Comparison of ENCODE assay signal across 23 cellular contexts in genomic region chr5:124561451-124561850, GRCh38.
DNase-seq lines count a peak whose midpoint lies in the region; ATAC-seq and TF ChIP-seq lines count a peak whose summit lies in the region.
"Had no signal": no experiment of that assay in that cellular context is flagged by ENCODE, and none has a peak within 500 bp of the region (broad histone marks: within the 10 kb centered on the region; RNA-seq: fewer than 3 reads in every experiment).

No MANE protein-coding gene starts in this region.

- no peak overlapping the region for H4K91ac ChIP-seq in mesenchymal stem cell (ENCODE audit: low read length)

- H3K4me1 ChIP-seq in GM23248 (ENCODE audit: insufficient read depth) (no peaks in the 10 kb centered on the region), mesenchymal stem cell (ENCODE audit: control insufficient read depth, insufficient read depth, low read depth, low read length) (peaks cover 2% of the 10 kb centered on the region), OCI-LY7 (ENCODE audit: insufficient read depth, low read length, poor library complexity, severe bottlenecking) (no peaks in the 10 kb centered on the region)

- H3F3A ChIP-seq in GM23248 (ENCODE audit: insufficient read depth): no peaks in the 10 kb centered on the region

- DNase-seq in GM23248 (peak; percentile 17), M059J (ENCODE audit: low read depth) (peak; percentile 42), epithelial cell of esophagus (ENCODE audit: low read depth) (peak; percentile 71), mesenchymal stem cell (no peak), OCI-LY7 (ENCODE audit: low spot score) (no peak), NCI-H2227 (lab: John Stamatoyannopoulos, UW; ENCODE audit: unreplicated experiment) (no peak)
- no peak for DNase-seq in stimulated activated CD4-positive, alpha-beta T cell treated with anti-CD3 and anti-CD28 coated beads, Interleukin-2, amount 100 ng/mL, for 24 hours
- DNase-seq in activated CD4-positive, alpha-beta T cell treated with anti-CD3 and anti-CD28 coated beads for 36 hours: no peak
- DNase-seq: Calu3, DMS79 treated with DMSO at 0.1 percent for 48 hours, H7, Karpas-422, NCI-H1105, NCI-H1436 treated with DMSO at 0.1 percent for 48 hours, NCI-H187 treated with DMSO at 0.1 percent for 48 hours, NCI-H2171 treated with DMSO at 0.1 percent for 48 hours, NCI-H524, NCI-H748 treated with DMSO at 0.1 percent for 48 hours, PC-9, SHP77 treated with DMSO at 0.1 percent for 48 hours had no signal

- no peak overlapping the region for H3K14ac ChIP-seq in mesenchymal stem cell (ENCODE audit: low read length in 2 of 2)

- no peak for ATAC-seq in activated CD4-positive, alpha-beta T cell treated with anti-CD3 and anti-CD28 coated beads for 36 hours

- no peak overlapping the region for H2BK12ac ChIP-seq in mesenchymal stem cell (ENCODE audit: low read length in 2 of 2)

- WGBS in GM23248 (ENCODE audit: low coverage in 1 of 2, low lambda C conversion rate in 2 of 2, missing lambda C conversion rate in 2 of 2), 2 experiments: 39 to 57% methylated on average over 2 of the region's 2 CpGs
- WGBS in mesenchymal stem cell: 100% methylated on average over 1 of the region's 2 CpGs

- no peaks in the 10 kb centered on the region for H3K9me2 ChIP-seq in GM23248 (ENCODE audit: insufficient read depth)
- H3K9me2 ChIP-seq in OCI-LY7 (ENCODE audit: insufficient read depth, low read length): no peaks in the 10 kb centered on the region

- peaks cover 2% of the 10 kb centered on the region for H3K27me3 Mint-ChIP-seq in activated CD4-positive, alpha-beta T cell treated with anti-CD3 and anti-CD28 coated beads for 36 hours
- H3K27me3 Mint-ChIP-seq: B cell had no signal

- H3K27ac Mint-ChIP-seq in activated CD4-positive, alpha-beta T cell treated with anti-CD3 and anti-CD28 coated beads for 36 hours: no peak overlapping the region
- H3K27ac Mint-ChIP-seq: B cell, CD14-positive monocyte had no signal

- no TSS peak for BruUV-seq in OCI-LY7 (replicated peaks; lab: Mats Ljungman, UMichigan)

- H2BK15ac ChIP-seq in mesenchymal stem cell (ENCODE audit: low read depth, poor library complexity, severe bottlenecking): no peak overlapping the region

- H3K4ac ChIP-seq in mesenchymal stem cell (ENCODE audit: low read depth in 1 of 2, low read length in 2 of 2): no peak overlapping the region

- no peak overlapping the region for H3K9ac ChIP-seq in GM23248
- H3K9ac ChIP-seq in mesenchymal stem cell (ENCODE audit: low read length): no peak overlapping the region

- H3K4me3 ChIP-seq in GM23248 (no peak overlapping the region), epithelial cell of esophagus (ENCODE audit: low read length) (no peak overlapping the region), mesenchymal stem cell (ENCODE audit: insufficient read depth in 1 of 2, low read depth in 1 of 2, low read length in 2 of 2) (no peak overlapping the region), OCI-LY7 (ENCODE audit: low read depth, low read length, poor library complexity, severe bottlenecking) (no peak overlapping the region)
- H3K4me3 ChIP-seq: PC-9 had no signal

- no peak overlapping the region for H2BK120ac ChIP-seq in mesenchymal stem cell (ENCODE audit: low read depth, low read length)

- H3K23ac ChIP-seq in mesenchymal stem cell (ENCODE audit: low read length in 2 of 2): no peak overlapping the region

- no peak overlapping the region for H4K8ac ChIP-seq in mesenchymal stem cell (ENCODE audit: low read length)

- peaks cover 1% of the 10 kb centered on the region for H3K9me3 Mint-ChIP-seq in activated CD4-positive, alpha-beta T cell treated with anti-CD3 and anti-CD28 coated beads for 36 hours (ENCODE audit: low read depth)

- H2AFZ ChIP-seq in GM23248 (no peak overlapping the region), mesenchymal stem cell (ENCODE audit: low read depth, low read length) (peak overlapping the region; percentile 27), OCI-LY7 (ENCODE audit: low read length) (no peak overlapping the region)
- H2AFZ ChIP-seq: PC-9 had no signal

- H3K18ac ChIP-seq in mesenchymal stem cell (ENCODE audit: low read depth in 1 of 2, low read length in 2 of 2): no peak overlapping the region

- H2BK5ac ChIP-seq in mesenchymal stem cell (ENCODE audit: low read depth, low read length, poor library complexity, severe bottlenecking): no peak overlapping the region

- POLR2A ChIA-PET in OCI-LY7 (lab: Charles Lee): interaction anchor here (0.6 to 1.1 kb wide), 5 partner anchors 14 to 714 kb away, joined by 3 to 5 read pairs (median 3); no protein-coding TSS in a partner anchor
- POLR2A ChIA-PET in activated CD4-positive, alpha-beta T cell treated with anti-CD3 and anti-CD28 coated beads for 36 hours (lab: Charles Lee): no interaction called here

- H2AK5ac ChIP-seq in mesenchymal stem cell (ENCODE audit: low read length, severe bottlenecking): no peak overlapping the region

- H3K36me3 ChIP-seq in GM23248 (ENCODE audit: low read depth) (no peaks in the 10 kb centered on the region), mesenchymal stem cell (ENCODE audit: control insufficient read depth in 1 of 2, insufficient read depth in 2 of 2, low read depth in 1 of 2, low read length in 2 of 2) (no peaks in the 10 kb centered on the region), OCI-LY7 (ENCODE audit: insufficient read depth, low read length) (no peaks in the 10 kb centered on the region)

- H3K36me3 Mint-ChIP-seq in activated CD4-positive, alpha-beta T cell treated with anti-CD3 and anti-CD28 coated beads for 36 hours (ENCODE audit: low read depth): no peaks in the 10 kb centered on the region
- H3K36me3 Mint-ChIP-seq: CD14-positive monocyte had no signal

- no peak overlapping the region for H3K4me3 Mint-ChIP-seq in activated CD4-positive, alpha-beta T cell treated with anti-CD3 and anti-CD28 coated beads for 36 hours
- H3K4me3 Mint-ChIP-seq: B cell, CD14-positive monocyte had no signal

- no peaks in the 10 kb centered on the region for H3K4me1 Mint-ChIP-seq in activated CD4-positive, alpha-beta T cell treated with anti-CD3 and anti-CD28 coated beads for 36 hours
- H3K4me1 Mint-ChIP-seq: B cell, CD14-positive monocyte had no signal

- CTCF ChIA-PET in OCI-LY7 (lab: Charles Lee; ENCODE audit: unreplicated experiment): no interaction called here
- CTCF ChIA-PET in activated CD4-positive, alpha-beta T cell treated with anti-CD3 and anti-CD28 coated beads for 36 hours (lab: Charles Lee): no interaction called here

- in situ Hi-C loops in GM23248 (cut with MboI): no loop called here

- H4K20me1 ChIP-seq in GM23248 (ENCODE audit: insufficient read depth) (no peaks in the 10 kb centered on the region), OCI-LY7 (ENCODE audit: insufficient read depth, low read length) (no peaks in the 10 kb centered on the region)

- H3K79me1 ChIP-seq in mesenchymal stem cell (replicated peaks; ENCODE audit: low read length, poor library complexity, severe bottlenecking): no peaks in the 10 kb centered on the region

- no peaks in the 10 kb centered on the region for H3K79me2 ChIP-seq in GM23248 (ENCODE audit: insufficient read depth)
- H3K79me2 ChIP-seq in OCI-LY7 (ENCODE audit: insufficient read depth, low read depth, low read length): no peaks in the 10 kb centered on the region

- TF ChIP-seq CTCF in epithelial cell of esophagus (IDR thresholded peaks at IDR 0.05; ENCODE audit: insufficient read depth, low read depth, low read length, missing control alignments) (no peak), OCI-LY7 (conservative IDR thresholded peaks at IDR 0.05; ENCODE audit: low read length) (no peak)

- H3K9me3 ChIP-seq in GM23248 (ENCODE audit: low read depth) (no peaks in the 10 kb centered on the region), mesenchymal stem cell (ENCODE audit: control insufficient read depth, low read length) (no peaks in the 10 kb centered on the region), OCI-LY7 (ENCODE audit: low read length) (peaks cover 6% of the 10 kb centered on the region; the same call in 1 of the 2 replicates)

- intact Hi-C loops in OCI-LY7 (cut with micrococcal nuclease; ENCODE audit: unreplicated experiment): no loop called here
- intact Hi-C loops in activated CD4-positive, alpha-beta T cell treated with anti-CD3 and anti-CD28 coated beads for 36 hours (cut with DNase I, micrococcal nuclease): no loop called here

- no peaks in the 10 kb centered on the region for H3K27me3 ChIP-seq in GM23248 (replicated peaks; ENCODE audit: insufficient read depth)
- no peaks in the 10 kb centered on the region for H3K27me3 ChIP-seq in mesenchymal stem cell (ENCODE audit: control insufficient read depth in 1 of 2, insufficient read depth in 1 of 2, low read length in 2 of 2)

- H3K4me2 ChIP-seq in GM23248 (ENCODE audit: unreplicated experiment) (no peak overlapping the region), mesenchymal stem cell (ENCODE audit: low read length, poor library complexity, severe bottlenecking) (no peak overlapping the region), OCI-LY7 (ENCODE audit: low read length) (no peak overlapping the region)
- H3K4me2 ChIP-seq: PC-9 had no signal

- H3K27ac ChIP-seq in GM23248 (no peak overlapping the region), mesenchymal stem cell (ENCODE audit: low read length, poor library complexity, severe bottlenecking) (no peak overlapping the region), OCI-LY7 (ENCODE audit: low read depth, low read length, poor library complexity, severe bottlenecking) (no peak overlapping the region)
- H3K27ac ChIP-seq: PC-9, RWPE1 had no signal

Comparison
In these comparisons a context has a peak if more than half of its experiments do, and no peak if none do; other contexts are left out.
1. DNase-seq: peak in GM23248 (single experiment), M059J (single experiment) and epithelial cell of esophagus (single experiment); none in mesenchymal stem cell (single experiment), OCI-LY7 (single experiment), stimulated activated CD4-positive, alpha-beta T cell treated with anti-CD3 and anti-CD28 coated beads, Interleukin-2, amount 100 ng/mL, for 24 hours (0 of 2), NCI-H2227 (single experiment) and activated CD4-positive, alpha-beta T cell treated with anti-CD3 and anti-CD28 coated beads for 36 hours (single experiment).